ENCODE assay signal across 8 cellular contexts in the genomic region with DNA sequence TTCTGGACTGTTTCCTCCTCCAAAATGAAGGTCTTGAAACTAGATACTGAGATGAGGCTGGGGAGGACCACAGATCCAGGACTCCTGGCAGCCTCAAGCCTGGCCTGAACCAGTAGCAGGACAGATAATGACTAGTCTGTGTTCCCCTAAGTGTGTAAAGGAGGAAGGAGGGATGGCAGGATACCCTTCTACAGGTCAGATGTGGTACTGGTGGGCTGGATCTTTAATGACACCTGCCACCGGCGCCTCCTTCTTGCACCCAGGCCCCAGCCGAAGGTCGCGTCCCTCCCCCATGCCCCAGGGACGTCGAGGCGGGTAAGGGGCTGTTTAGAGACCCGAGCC. TPM values are rescaled to one million over a fixed set of nuclear protein-coding genes. Genes with fewer than 3 reads are reported as not detected.
A peak's percentile ranks its signal among the peaks of the same experiment; 100 is the strongest.
DNase-seq lines count a peak whose midpoint lies in the region; ATAC-seq and TF ChIP-seq lines count a peak whose summit lies in the region.

No MANE protein-coding gene starts in this region.

- ATAC-seq in activated naive CD4-positive, alpha-beta T cell treated with anti-CD3 and anti-CD28 coated beads, Interleukin-2, amount 50 U/mL, for 72 hours: peak in 1 of 2 donors; percentile 6
- peak; percentile 3 for ATAC-seq in stimulated activated effector memory CD8-positive, alpha-beta T cell treated with anti-CD3 and anti-CD28 coated beads, Interleukin-12 subunit alpha, Interleukin-12 subunit beta, amount 100 ng/mL, for 72 hours
- ATAC-seq in HG03442 (IDR thresholded peaks at IDR 0.05; ENCODE audit: unreplicated experiment): no peak

- TF ChIP-seq CTCF in AG09309 (IDR thresholded peaks at IDR 0.05; ENCODE audit: control insufficient read depth, insufficient read depth, low read depth, low read length, missing control alignments): no peak
- no peak for TF ChIP-seq CTCF in HFF-Myc (IDR thresholded peaks at IDR 0.05; ENCODE audit: low read depth, low read length, missing control alignments)

- H3K36me3 Mint-ChIP-seq in activated naive CD4-positive, alpha-beta T cell treated with anti-CD3 and anti-CD28 coated beads, Interleukin-2, amount 50 U/mL, for 72 hours: peaks cover 6% of the 10 kb centered on the region in 2 donors
- H3K36me3 Mint-ChIP-seq in stimulated activated effector memory CD8-positive, alpha-beta T cell treated with anti-CD3 and anti-CD28 coated beads, Interleukin-12 subunit alpha, Interleukin-12 subunit beta, amount 100 ng/mL, for 72 hours: peaks cover 43% of the 10 kb centered on the region

- DNase-seq in AG09309 (ENCODE audit: low read depth): no peak
- no peak for DNase-seq in HFF-Myc (ENCODE audit: extremely low read depth, low read depth)
- no peak for DNase-seq in activated naive CD4-positive, alpha-beta T cell treated with anti-CD3 and anti-CD28 coated beads, Interleukin-2, amount 50 U/mL, for 72 hours (ENCODE audit: low spot score in 2 of 2)
- DNase-seq in hepatic stellate cell (ENCODE audit: low spot score): peak; percentile 52
- DNase-seq in stimulated activated effector memory CD8-positive, alpha-beta T cell treated with anti-CD3 and anti-CD28 coated beads, Interleukin-12 subunit alpha, Interleukin-12 subunit beta, amount 100 ng/mL, for 72 hours (ENCODE audit: low spot score in 2 of 2): no peak
- no peak for DNase-seq in central memory CD4-positive, alpha-beta T cell
- DNase-seq in activated CD4-positive, CD25-positive, alpha-beta regulatory T cell (lab: John Stamatoyannopoulos, UW): no peak

- peak overlapping the region; percentile 88 to 90 for H3K27ac Mint-ChIP-seq in activated naive CD4-positive, alpha-beta T cell treated with anti-CD3 and anti-CD28 coated beads, Interleukin-2, amount 50 U/mL, for 72 hours
- H3K27ac Mint-ChIP-seq in stimulated activated effector memory CD8-positive, alpha-beta T cell treated with anti-CD3 and anti-CD28 coated beads, Interleukin-12 subunit alpha, Interleukin-12 subunit beta, amount 100 ng/mL, for 72 hours: peak overlapping the region; percentile 79

- peaks cover 26% of the 10 kb centered on the region for H3K4me1 Mint-ChIP-seq in stimulated activated effector memory CD8-positive, alpha-beta T cell treated with anti-CD3 and anti-CD28 coated beads, Interleukin-12 subunit alpha, Interleukin-12 subunit beta, amount 100 ng/mL, for 72 hours

- peak overlapping the region; percentile 71 for H3K4me3 ChIP-seq in AG09309 (ENCODE audit: control insufficient read depth, low read depth, low read length)
- peak overlapping the region; percentile 95 for H3K4me3 ChIP-seq in HFF-Myc (replicated peaks; ENCODE audit: low read depth, low read length)

- H3K9me3 Mint-ChIP-seq in activated naive CD4-positive, alpha-beta T cell treated with anti-CD3 and anti-CD28 coated beads, Interleukin-2, amount 50 U/mL, for 72 hours: no peaks in the 10 kb centered on the region
- no peaks in the 10 kb centered on the region for H3K9me3 Mint-ChIP-seq in stimulated activated effector memory CD8-positive, alpha-beta T cell treated with anti-CD3 and anti-CD28 coated beads, Interleukin-12 subunit alpha, Interleukin-12 subunit beta, amount 100 ng/mL, for 72 hours

- H3K4me3 Mint-ChIP-seq in stimulated activated effector memory CD8-positive, alpha-beta T cell treated with anti-CD3 and anti-CD28 coated beads, Interleukin-12 subunit alpha, Interleukin-12 subunit beta, amount 100 ng/mL, for 72 hours: peak overlapping the region; percentile 75

RNA-seq across cellular contexts. Expression of a gene that starts 0.6 kb away (rescaled TPM):
- 10 to 100 TPM; 40.8 to 46.7 TPM for total RNA-seq in activated naive CD4-positive, alpha-beta T cell treated with anti-CD3 and anti-CD28 coated beads, Interleukin-2, amount 50 U/mL, for 72 hours

RNA-seq across cellular contexts. Expression of a gene that starts 12.8 kb away (rescaled TPM):
- 1 to 10 TPM in 1 of 2 donors, not detected in 1; 1.4 TPM for total RNA-seq in activated naive CD4-positive, alpha-beta T cell treated with anti-CD3 and anti-CD28 coated beads, Interleukin-2, amount 50 U/mL, for 72 hours

RNA-seq across cellular contexts. Expression of a gene that starts 15.5 kb away (rescaled TPM):
- 100 to 1,000 TPM; 268 to 378 TPM for total RNA-seq in activated naive CD4-positive, alpha-beta T cell treated with anti-CD3 and anti-CD28 coated beads, Interleukin-2, amount 50 U/mL, for 72 hours

RNA-seq across cellular contexts. Expression of a gene that starts 26.2 kb away (rescaled TPM):
- 100 to 1,000 TPM; 126 to 150 TPM for total RNA-seq in activated naive CD4-positive, alpha-beta T cell treated with anti-CD3 and anti-CD28 coated beads, Interleukin-2, amount 50 U/mL, for 72 hours

RNA-seq across cellular contexts. Expression of a gene that starts 46.1 kb away (rescaled TPM):
- total RNA-seq in activated naive CD4-positive, alpha-beta T cell treated with anti-CD3 and anti-CD28 coated beads, Interleukin-2, amount 50 U/mL, for 72 hours: 10 to 100 TPM; 10.2 to 20.3 TPM
